In genomic region chr17:77667478-77667877, GRCh38 we compare ENCODE assay signal across 14 cellular contexts.
DNase-seq lines count a peak whose midpoint lies in the region; ATAC-seq and TF ChIP-seq lines count a peak whose summit lies in the region.
"Had no signal": no experiment of that assay in that cellular context is flagged by ENCODE, and none has a peak within 500 bp of the region (broad histone marks: within the 10 kb centered on the region; RNA-seq: fewer than 3 reads in every experiment).

No MANE protein-coding gene starts in this region.

- peaks cover 11% of the 10 kb centered on the region for H3K9me3 ChIP-seq in Loucy (ENCODE audit: insufficient read depth, low read depth, low read length)
- H3K9me3 ChIP-seq: breast epithelium had no signal

- peaks cover 29% of the 10 kb centered on the region for H3K4me1 ChIP-seq in Loucy (ENCODE audit: insufficient read depth, low read length, poor library complexity, severe bottlenecking)
- H3K4me1 ChIP-seq: A549, breast epithelium had no signal

- no peak for TF ChIP-seq CTCF in Loucy (conservative IDR thresholded peaks at IDR 0.05; ENCODE audit: low read length)

- no peaks in the 10 kb centered on the region for H4K20me1 ChIP-seq in Loucy (ENCODE audit: insufficient read depth, low read length, poor library complexity, severe bottlenecking)

- POLR2A ChIA-PET in activated CD4-positive, alpha-beta T cell treated with anti-CD3 and anti-CD28 coated beads, Interleukin-2, amount 10 ng/mL, durations not matched to agents 7 days and 5 days (lab: Charles Lee) = interaction anchor here (1.3 kb wide), 1 partner anchor 291 kb away, joined by 5 read pairs; the partner anchor contains the start of gene TNRC6C
- POLR2A ChIA-PET in activated naive CD8-positive, alpha-beta T cell treated with anti-CD3 and anti-CD28 coated beads, Interleukin-2, amount 10 ng/mL, durations not matched to agents 7 days and 5 days (lab: Charles Lee) = interaction anchor here (1.0 to 3.0 kb wide), 9 partner anchors 17 to 290 kb away, joined by 3 to 19 read pairs (median 8); partner anchors contain the start of gene TNRC6C

- H3F3A ChIP-seq in Loucy (ENCODE audit: low read depth) = peaks cover 10% of the 10 kb centered on the region

- H3K79me2 ChIP-seq in Loucy (ENCODE audit: insufficient read depth, low read length) = peaks cover 34% of the 10 kb centered on the region; the same call in 1 of the 2 replicates

- no peak for DNase-seq in activated CD4-positive, alpha-beta T cell treated with anti-CD3 and anti-CD28 coated beads, Interleukin-2, amount 10 ng/mL, durations not matched to agents 7 days and 5 days
- DNase-seq in activated CD4-positive, alpha-beta T cell treated with anti-CD3 and anti-CD28 coated beads for 4 hours = no peak
- DNase-seq in activated naive CD8-positive, alpha-beta T cell treated with anti-CD3 and anti-CD28 coated beads, Interleukin-2, amount 10 ng/mL, durations not matched to agents 7 days and 5 days = no peak
- DNase-seq in stimulated activated naive CD8-positive, alpha-beta T cell treated with anti-CD3 and anti-CD28 coated beads, Interleukin-15, Interleukin-2, amounts not matched to agents 100 U/mL and 50 U/mL, for 24 hours = no peak
- no peak for DNase-seq in NCI-H1092 treated with DMSO at 0.1 percent for 48 hours (lab: John Stamatoyannopoulos, UW)
- DNase-seq in central memory CD4-positive, alpha-beta T cell = no peak
- no peak for DNase-seq in stimulated activated CD4-positive, alpha-beta T cell treated with anti-CD3 and anti-CD28 coated beads, Interleukin-12 subunit alpha, Interleukin-12 subunit beta, amount 100 ng/mL, for 4 hours
- DNase-seq: activated gamma-delta T cell, NCI-H2029, NCI-H526 treated with DMSO at 0.1 percent for 48 hours, SW 1271 had no signal

- H3K4me1 Mint-ChIP-seq in activated CD4-positive, alpha-beta T cell treated with anti-CD3 and anti-CD28 coated beads, Interleukin-2, amount 10 ng/mL, durations not matched to agents 7 days and 5 days = peaks cover 53% of the 10 kb centered on the region
- peaks cover 40% of the 10 kb centered on the region for H3K4me1 Mint-ChIP-seq in activated naive CD8-positive, alpha-beta T cell treated with anti-CD3 and anti-CD28 coated beads, Interleukin-2, amount 10 ng/mL, durations not matched to agents 7 days and 5 days

- H2AFZ ChIP-seq in Loucy (ENCODE audit: low read length) = peak overlapping the region; percentile 29

- ATAC-seq in activated naive CD8-positive, alpha-beta T cell treated with anti-CD3 and anti-CD28 coated beads, Interleukin-2, amount 10 ng/mL, durations not matched to agents 7 days and 5 days (ENCODE audit: low read depth) = peak; percentile 10
- peak; percentile 17 for ATAC-seq in stimulated activated naive CD8-positive, alpha-beta T cell treated with anti-CD3 and anti-CD28 coated beads, Interleukin-15, Interleukin-2, amounts not matched to agents 100 U/mL and 50 U/mL, for 24 hours
- ATAC-seq: A549 had no signal

- H3K4me3 ChIP-seq in Loucy (ENCODE audit: low read length, poor library complexity, severe bottlenecking) = peak overlapping the region; percentile 71
- H3K4me3 ChIP-seq: A549, breast epithelium had no signal

- CTCF ChIA-PET in activated CD4-positive, alpha-beta T cell treated with anti-CD3 and anti-CD28 coated beads, Interleukin-2, amount 10 ng/mL, durations not matched to agents 7 days and 5 days (lab: Charles Lee) = interaction anchor here (0.6 kb wide), 1 partner anchor 346 kb away, joined by 3 read pairs; no protein-coding TSS in a partner anchor

- peak overlapping the region; percentile 71 for H3K9ac ChIP-seq in Loucy (ENCODE audit: low read depth, low read length, poor library complexity, severe bottlenecking)

- peaks cover 35% of the 10 kb centered on the region for H3K36me3 Mint-ChIP-seq in activated CD4-positive, alpha-beta T cell treated with anti-CD3 and anti-CD28 coated beads, Interleukin-2, amount 10 ng/mL, durations not matched to agents 7 days and 5 days (ENCODE audit: low read depth)
- H3K36me3 Mint-ChIP-seq in activated naive CD8-positive, alpha-beta T cell treated with anti-CD3 and anti-CD28 coated beads, Interleukin-2, amount 10 ng/mL, durations not matched to agents 7 days and 5 days = peaks cover 47% of the 10 kb centered on the region

- H3K27ac Mint-ChIP-seq in activated CD4-positive, alpha-beta T cell treated with anti-CD3 and anti-CD28 coated beads, Interleukin-2, amount 10 ng/mL, durations not matched to agents 7 days and 5 days = peak overlapping the region; percentile 98
- H3K27ac Mint-ChIP-seq in activated naive CD8-positive, alpha-beta T cell treated with anti-CD3 and anti-CD28 coated beads, Interleukin-2, amount 10 ng/mL, durations not matched to agents 7 days and 5 days = peak overlapping the region; percentile 95

- peak overlapping the region; percentile 77 for H3K4me3 Mint-ChIP-seq in activated CD4-positive, alpha-beta T cell treated with anti-CD3 and anti-CD28 coated beads, Interleukin-2, amount 10 ng/mL, durations not matched to agents 7 days and 5 days
- peak overlapping the region; percentile 92 for H3K4me3 Mint-ChIP-seq in activated naive CD8-positive, alpha-beta T cell treated with anti-CD3 and anti-CD28 coated beads, Interleukin-2, amount 10 ng/mL, durations not matched to agents 7 days and 5 days

- H3K27me3 ChIP-seq in Loucy (ENCODE audit: insufficient read depth, low read length, poor library complexity, severe bottlenecking) = no peaks in the 10 kb centered on the region
- H3K27me3 ChIP-seq: breast epithelium had no signal

- no peaks in the 10 kb centered on the region for H3K9me2 ChIP-seq in Loucy (replicated peaks; ENCODE audit: low read depth, low read length)

- H3K4me2 ChIP-seq in Loucy (ENCODE audit: low read depth, low read length, poor library complexity, severe bottlenecking) = peak overlapping the region; percentile 86
- H3K4me2 ChIP-seq: A549 had no signal

- no peaks in the 10 kb centered on the region for H3K27me3 Mint-ChIP-seq in activated CD4-positive, alpha-beta T cell treated with anti-CD3 and anti-CD28 coated beads, Interleukin-2, amount 10 ng/mL, durations not matched to agents 7 days and 5 days
- H3K27me3 Mint-ChIP-seq in activated naive CD8-positive, alpha-beta T cell treated with anti-CD3 and anti-CD28 coated beads, Interleukin-2, amount 10 ng/mL, durations not matched to agents 7 days and 5 days = peaks cover 4% of the 10 kb centered on the region

- no peaks in the 10 kb centered on the region; the same call in 1 of the 2 replicates for H3K36me3 ChIP-seq in Loucy (ENCODE audit: insufficient read depth, low read length)
- H3K36me3 ChIP-seq: breast epithelium had no signal

- peaks cover 33% of the 10 kb centered on the region for H3K9me3 Mint-ChIP-seq in activated CD4-positive, alpha-beta T cell treated with anti-CD3 and anti-CD28 coated beads, Interleukin-2, amount 10 ng/mL, durations not matched to agents 7 days and 5 days
- peaks cover 18% of the 10 kb centered on the region for H3K9me3 Mint-ChIP-seq in activated naive CD8-positive, alpha-beta T cell treated with anti-CD3 and anti-CD28 coated beads, Interleukin-2, amount 10 ng/mL, durations not matched to agents 7 days and 5 days
